ENCODE assay signal across 14 cellular contexts in genomic region chr18:74252032-74252380, GRCh38. TPM values are rescaled to one million over a fixed set of nuclear protein-coding genes. Genes with fewer than 3 reads are reported as not detected.
DNase-seq lines count a peak whose midpoint lies in the region; ATAC-seq and TF ChIP-seq lines count a peak whose summit lies in the region.
"Had no signal": no experiment of that assay in that cellular context is flagged by ENCODE, and none has a peak within 500 bp of the region (broad histone marks: within the 10 kb centered on the region; RNA-seq: fewer than 3 reads in every experiment).

No MANE protein-coding gene starts in this region.

- no TSS peak for BruUV-seq in PC-3 (replicated peaks; lab: Mats Ljungman, UMichigan)

- H3K9me2 ChIP-seq in PC-3 (replicated peaks; ENCODE audit: low read length), result no peaks in the 10 kb centered on the region

- H3K9me3 Mint-ChIP-seq in activated CD4-positive, alpha-beta T cell treated with anti-CD3 and anti-CD28 coated beads, Interleukin-2, amount 10 ng/mL, durations not matched to agents 7 days and 5 days, result no peaks in the 10 kb centered on the region
- H3K9me3 Mint-ChIP-seq in activated CD8-positive, alpha-beta memory T cell treated with anti-CD3 and anti-CD28 coated beads, Interleukin-2, amount 10 ng/mL, durations not matched to agents 7 days and 5 days (ENCODE audit: low read depth), result no peaks in the 10 kb centered on the region
- H3K9me3 Mint-ChIP-seq: activated naive CD4-positive, alpha-beta T cell treated with anti-CD3 and anti-CD28 coated beads, Interleukin-2, amount 50 U/mL, for 24 hours had no signal

- no peak overlapping the region for H3K4me2 ChIP-seq in PC-3 (ENCODE audit: low read length)

- POLR2A ChIA-PET in activated CD4-positive, alpha-beta T cell treated with anti-CD3 and anti-CD28 coated beads, Interleukin-2, amount 10 ng/mL, durations not matched to agents 7 days and 5 days (lab: Charles Lee), result no interaction called here
- POLR2A ChIA-PET in PC-3 (lab: Charles Lee; ENCODE audit: unreplicated experiment), result no interaction called here

- H3K9ac ChIP-seq in PC-3 (ENCODE audit: low read length), result no peak overlapping the region

- peaks cover 10% of the 10 kb centered on the region for H3K4me1 ChIP-seq in PC-3 (ENCODE audit: insufficient read depth, low read length)
- peaks cover 0 to 52% (median 24%) of the 10 kb centered on the region in 6 donors for H3K4me1 ChIP-seq in spleen

- H3K36me3 ChIP-seq in PC-3 (ENCODE audit: low read depth, low read length) (peaks cover 6% of the 10 kb centered on the region; the same call in 1 of the 2 replicates), spleen (peaks cover 0 to 37% (median 0%) of the 10 kb centered on the region in 6 donors)
- H3K36me3 ChIP-seq: vagina had no signal

- WGBS in spleen, 5 donors, result 65 to 78% (median 71%) methylated on average over 4 of the region's 4 CpGs

- H3K27ac Mint-ChIP-seq in activated CD4-positive, alpha-beta T cell treated with anti-CD3 and anti-CD28 coated beads, Interleukin-2, amount 10 ng/mL, durations not matched to agents 7 days and 5 days, result no peak overlapping the region
- H3K27ac Mint-ChIP-seq in activated CD8-positive, alpha-beta memory T cell treated with anti-CD3 and anti-CD28 coated beads, Interleukin-2, amount 10 ng/mL, durations not matched to agents 7 days and 5 days, result no peak overlapping the region

- peaks cover 9% of the 10 kb centered on the region for H3K4me1 Mint-ChIP-seq in activated CD4-positive, alpha-beta T cell treated with anti-CD3 and anti-CD28 coated beads, Interleukin-2, amount 10 ng/mL, durations not matched to agents 7 days and 5 days
- H3K4me1 Mint-ChIP-seq in activated CD8-positive, alpha-beta memory T cell treated with anti-CD3 and anti-CD28 coated beads, Interleukin-2, amount 10 ng/mL, durations not matched to agents 7 days and 5 days, result peaks cover 14% of the 10 kb centered on the region

- H3K4me3 ChIP-seq in PC-3 (ENCODE audit: low read length) (no peak overlapping the region), fibroblast of pulmonary artery (replicated peaks; ENCODE audit: low read depth, low read length) (no peak overlapping the region), spleen (no peak overlapping the region)
- H3K4me3 ChIP-seq: mucosa of descending colon, vagina had no signal

- peak; percentile 31 for ATAC-seq in PC-3
- ATAC-seq in GM19035 (IDR thresholded peaks at IDR 0.05; ENCODE audit: unreplicated experiment), result no peak
- no peak for ATAC-seq in HG02970 (IDR thresholded peaks at IDR 0.05; ENCODE audit: low FRiP score, unreplicated experiment)
- ATAC-seq in activated CD8-positive, alpha-beta memory T cell treated with anti-CD3 and anti-CD28 coated beads, Interleukin-2, amount 10 ng/mL, durations not matched to agents 7 days and 5 days, result no peak

- H3K79me2 ChIP-seq in PC-3 (ENCODE audit: low read length), result no peaks in the 10 kb centered on the region

- no peaks in the 10 kb centered on the region for H4K20me1 ChIP-seq in PC-3 (ENCODE audit: low read length)

- peak; percentile 73 for DNase-seq in activated CD4-positive, alpha-beta T cell treated with anti-CD3 and anti-CD28 coated beads for 48 hours
- no peak for DNase-seq in activated CD4-positive, alpha-beta T cell treated with anti-CD3 and anti-CD28 coated beads, Interleukin-2, amount 10 ng/mL, durations not matched to agents 7 days and 5 days
- DNase-seq in PC-3 (peak; percentile 24), fibroblast of pulmonary artery (ENCODE audit: low read depth) (peak; percentile 49), spleen (no peak)
- DNase-seq in activated CD8-positive, alpha-beta memory T cell treated with anti-CD3 and anti-CD28 coated beads, Interleukin-2, amount 10 ng/mL, durations not matched to agents 7 days and 5 days, result no peak
- DNase-seq: ACHN, mucosa of descending colon, NCI-H226 had no signal

- H3K27ac ChIP-seq in PC-3 (ENCODE audit: low read length) (no peak overlapping the region), spleen (peak overlapping the region in 5 of 8 donors; percentile 22 to 69 (median 60))
- H3K27ac ChIP-seq: epithelial cell of prostate, vagina had no signal

- H3F3A ChIP-seq in PC-3 (ENCODE audit: low read length, unreplicated experiment), result no peaks in the 10 kb centered on the region

- H3K27me3 Mint-ChIP-seq in activated CD4-positive, alpha-beta T cell treated with anti-CD3 and anti-CD28 coated beads, Interleukin-2, amount 10 ng/mL, durations not matched to agents 7 days and 5 days, result no peaks in the 10 kb centered on the region
- no peaks in the 10 kb centered on the region for H3K27me3 Mint-ChIP-seq in activated CD8-positive, alpha-beta memory T cell treated with anti-CD3 and anti-CD28 coated beads, Interleukin-2, amount 10 ng/mL, durations not matched to agents 7 days and 5 days
- H3K27me3 Mint-ChIP-seq: activated naive CD4-positive, alpha-beta T cell treated with anti-CD3 and anti-CD28 coated beads, Interleukin-2, amount 50 U/mL, for 24 hours had no signal

- TF ChIP-seq POLR2A in spleen (IDR thresholded peaks at IDR 0.05), result no peak

- H3K4me3 Mint-ChIP-seq in activated CD4-positive, alpha-beta T cell treated with anti-CD3 and anti-CD28 coated beads, Interleukin-2, amount 10 ng/mL, durations not matched to agents 7 days and 5 days, result no peak overlapping the region
- no peak overlapping the region for H3K4me3 Mint-ChIP-seq in activated CD8-positive, alpha-beta memory T cell treated with anti-CD3 and anti-CD28 coated beads, Interleukin-2, amount 10 ng/mL, durations not matched to agents 7 days and 5 days
- H3K4me3 Mint-ChIP-seq: activated naive CD4-positive, alpha-beta T cell treated with anti-CD3 and anti-CD28 coated beads, Interleukin-2, amount 50 U/mL, for 24 hours had no signal

- H2AFZ ChIP-seq in PC-3 (ENCODE audit: low read length), result no peak overlapping the region

- no peaks in the 10 kb centered on the region for H3K9me3 ChIP-seq in PC-3 (ENCODE audit: low read length)
- no peaks in the 10 kb centered on the region for H3K9me3 ChIP-seq in spleen
- H3K9me3 ChIP-seq: mucosa of descending colon, vagina had no signal

- H3K36me3 Mint-ChIP-seq in activated CD4-positive, alpha-beta T cell treated with anti-CD3 and anti-CD28 coated beads, Interleukin-2, amount 10 ng/mL, durations not matched to agents 7 days and 5 days (ENCODE audit: low read depth), result no peaks in the 10 kb centered on the region
- no peaks in the 10 kb centered on the region for H3K36me3 Mint-ChIP-seq in activated CD8-positive, alpha-beta memory T cell treated with anti-CD3 and anti-CD28 coated beads, Interleukin-2, amount 10 ng/mL, durations not matched to agents 7 days and 5 days

- H3K27me3 ChIP-seq in PC-3 (ENCODE audit: low read length) (no peaks in the 10 kb centered on the region), spleen (replicated peaks in 1 of 7) (no peaks in the 10 kb centered on the region)
- H3K27me3 ChIP-seq: vagina had no signal

- intact Hi-C loops in PC-3 (cut with micrococcal nuclease), result no loop called here
- intact Hi-C loops in spleen (cut with DNase I; ENCODE audit: low total_unique reads), result no loop called here

- CTCF ChIA-PET in activated CD4-positive, alpha-beta T cell treated with anti-CD3 and anti-CD28 coated beads, Interleukin-2, amount 10 ng/mL, durations not matched to agents 7 days and 5 days (lab: Charles Lee), result no interaction called here
- CTCF ChIA-PET in PC-3 (lab: Charles Lee), result no interaction called here
- CTCF ChIA-PET in activated CD8-positive, alpha-beta memory T cell treated with anti-CD3 and anti-CD28 coated beads, Interleukin-2, amount 10 ng/mL, durations not matched to agents 7 days and 5 days (lab: Charles Lee), result no interaction called here

- no peak for TF ChIP-seq CTCF in PC-3 (conservative IDR thresholded peaks at IDR 0.05; ENCODE audit: low read depth, low read length)
- no peak for TF ChIP-seq CTCF in fibroblast of pulmonary artery (IDR thresholded peaks at IDR 0.05; ENCODE audit: low read length, missing control alignments)
- no peak for TF ChIP-seq CTCF in spleen (IDR thresholded peaks at IDR 0.05 in 8 of 11, conservative IDR thresholded peaks at IDR 0.05 in 3 of 11)

RNA-seq across cellular contexts. Expression of gene CYB5A, which starts 39.8 kb away (rescaled TPM):
- 10 to 100 TPM; 30.6 to 32.3 TPM for total RNA-seq in activated CD4-positive, alpha-beta T cell treated with anti-CD3 and anti-CD28 coated beads, Interleukin-2, amount 10 ng/mL, durations not matched to agents 7 days and 5 days
- 98.0 and 130 TPM in 2 replicates for total RNA-seq in PC-3 (2014; rRNA removed)
- total RNA-seq in spleen, result 100 to 1,000 TPM in 4 of 7 donors, 10 to 100 TPM in 3; 54.6 to 135 (median 115) TPM
- 100 to 1,000 TPM in 2 of 3 donors, 10 to 100 TPM in 1; 77.9 to 137 (median 107) TPM for polyA plus RNA-seq in spleen
- total RNA-seq in activated CD8-positive, alpha-beta memory T cell treated with anti-CD3 and anti-CD28 coated beads, Interleukin-2, amount 10 ng/mL, durations not matched to agents 7 days and 5 days, result 10 to 100 TPM; 27.1 to 35.6 TPM

Comparison
In these comparisons a context has a peak if more than half of its experiments do, and no peak if none do; other contexts are left out.
1. DNase-seq: peak in activated CD4-positive, alpha-beta T cell treated with anti-CD3 and anti-CD28 coated beads for 48 hours (single experiment), PC-3 (single experiment) and fibroblast of pulmonary artery (single experiment); none in activated CD4-positive, alpha-beta T cell treated with anti-CD3 and anti-CD28 coated beads, Interleukin-2, amount 10 ng/mL, durations not matched to agents 7 days and 5 days (single experiment), spleen (single experiment) and activated CD8-positive, alpha-beta memory T cell treated with anti-CD3 and anti-CD28 coated beads, Interleukin-2, amount 10 ng/mL, durations not matched to agents 7 days and 5 days (single experiment).